Comparison of ENCODE assay signal across 1 cellular context in the genomic region with DNA sequence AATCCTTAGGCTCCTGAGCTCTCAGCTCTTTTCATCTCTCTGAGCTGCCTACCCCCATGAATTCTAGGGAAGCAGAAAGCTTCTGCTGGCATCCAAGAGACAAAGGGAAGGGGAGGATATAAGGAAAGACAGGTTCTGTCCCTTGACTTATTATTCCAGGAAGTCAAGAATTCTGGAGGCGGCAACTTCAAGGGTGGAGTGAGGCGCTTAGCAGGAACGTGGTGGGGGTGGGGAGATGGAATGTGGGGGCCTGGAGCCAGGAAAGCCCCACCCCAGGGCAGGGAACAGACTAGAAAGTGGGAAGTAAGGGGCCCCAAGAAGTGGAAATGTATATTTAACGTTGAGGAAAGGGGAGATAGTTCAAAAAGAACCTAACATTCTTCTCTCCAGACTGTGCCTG.
TF ChIP-seq lines count a peak whose summit lies in the region.

No MANE protein-coding gene starts in this region.

TF ChIP-seq in GM23338, 12 proteins besides CTCF, POLR2A, EP300 and RAD21 (continued from another document):
- TF ChIP-seq, protein P1, sequence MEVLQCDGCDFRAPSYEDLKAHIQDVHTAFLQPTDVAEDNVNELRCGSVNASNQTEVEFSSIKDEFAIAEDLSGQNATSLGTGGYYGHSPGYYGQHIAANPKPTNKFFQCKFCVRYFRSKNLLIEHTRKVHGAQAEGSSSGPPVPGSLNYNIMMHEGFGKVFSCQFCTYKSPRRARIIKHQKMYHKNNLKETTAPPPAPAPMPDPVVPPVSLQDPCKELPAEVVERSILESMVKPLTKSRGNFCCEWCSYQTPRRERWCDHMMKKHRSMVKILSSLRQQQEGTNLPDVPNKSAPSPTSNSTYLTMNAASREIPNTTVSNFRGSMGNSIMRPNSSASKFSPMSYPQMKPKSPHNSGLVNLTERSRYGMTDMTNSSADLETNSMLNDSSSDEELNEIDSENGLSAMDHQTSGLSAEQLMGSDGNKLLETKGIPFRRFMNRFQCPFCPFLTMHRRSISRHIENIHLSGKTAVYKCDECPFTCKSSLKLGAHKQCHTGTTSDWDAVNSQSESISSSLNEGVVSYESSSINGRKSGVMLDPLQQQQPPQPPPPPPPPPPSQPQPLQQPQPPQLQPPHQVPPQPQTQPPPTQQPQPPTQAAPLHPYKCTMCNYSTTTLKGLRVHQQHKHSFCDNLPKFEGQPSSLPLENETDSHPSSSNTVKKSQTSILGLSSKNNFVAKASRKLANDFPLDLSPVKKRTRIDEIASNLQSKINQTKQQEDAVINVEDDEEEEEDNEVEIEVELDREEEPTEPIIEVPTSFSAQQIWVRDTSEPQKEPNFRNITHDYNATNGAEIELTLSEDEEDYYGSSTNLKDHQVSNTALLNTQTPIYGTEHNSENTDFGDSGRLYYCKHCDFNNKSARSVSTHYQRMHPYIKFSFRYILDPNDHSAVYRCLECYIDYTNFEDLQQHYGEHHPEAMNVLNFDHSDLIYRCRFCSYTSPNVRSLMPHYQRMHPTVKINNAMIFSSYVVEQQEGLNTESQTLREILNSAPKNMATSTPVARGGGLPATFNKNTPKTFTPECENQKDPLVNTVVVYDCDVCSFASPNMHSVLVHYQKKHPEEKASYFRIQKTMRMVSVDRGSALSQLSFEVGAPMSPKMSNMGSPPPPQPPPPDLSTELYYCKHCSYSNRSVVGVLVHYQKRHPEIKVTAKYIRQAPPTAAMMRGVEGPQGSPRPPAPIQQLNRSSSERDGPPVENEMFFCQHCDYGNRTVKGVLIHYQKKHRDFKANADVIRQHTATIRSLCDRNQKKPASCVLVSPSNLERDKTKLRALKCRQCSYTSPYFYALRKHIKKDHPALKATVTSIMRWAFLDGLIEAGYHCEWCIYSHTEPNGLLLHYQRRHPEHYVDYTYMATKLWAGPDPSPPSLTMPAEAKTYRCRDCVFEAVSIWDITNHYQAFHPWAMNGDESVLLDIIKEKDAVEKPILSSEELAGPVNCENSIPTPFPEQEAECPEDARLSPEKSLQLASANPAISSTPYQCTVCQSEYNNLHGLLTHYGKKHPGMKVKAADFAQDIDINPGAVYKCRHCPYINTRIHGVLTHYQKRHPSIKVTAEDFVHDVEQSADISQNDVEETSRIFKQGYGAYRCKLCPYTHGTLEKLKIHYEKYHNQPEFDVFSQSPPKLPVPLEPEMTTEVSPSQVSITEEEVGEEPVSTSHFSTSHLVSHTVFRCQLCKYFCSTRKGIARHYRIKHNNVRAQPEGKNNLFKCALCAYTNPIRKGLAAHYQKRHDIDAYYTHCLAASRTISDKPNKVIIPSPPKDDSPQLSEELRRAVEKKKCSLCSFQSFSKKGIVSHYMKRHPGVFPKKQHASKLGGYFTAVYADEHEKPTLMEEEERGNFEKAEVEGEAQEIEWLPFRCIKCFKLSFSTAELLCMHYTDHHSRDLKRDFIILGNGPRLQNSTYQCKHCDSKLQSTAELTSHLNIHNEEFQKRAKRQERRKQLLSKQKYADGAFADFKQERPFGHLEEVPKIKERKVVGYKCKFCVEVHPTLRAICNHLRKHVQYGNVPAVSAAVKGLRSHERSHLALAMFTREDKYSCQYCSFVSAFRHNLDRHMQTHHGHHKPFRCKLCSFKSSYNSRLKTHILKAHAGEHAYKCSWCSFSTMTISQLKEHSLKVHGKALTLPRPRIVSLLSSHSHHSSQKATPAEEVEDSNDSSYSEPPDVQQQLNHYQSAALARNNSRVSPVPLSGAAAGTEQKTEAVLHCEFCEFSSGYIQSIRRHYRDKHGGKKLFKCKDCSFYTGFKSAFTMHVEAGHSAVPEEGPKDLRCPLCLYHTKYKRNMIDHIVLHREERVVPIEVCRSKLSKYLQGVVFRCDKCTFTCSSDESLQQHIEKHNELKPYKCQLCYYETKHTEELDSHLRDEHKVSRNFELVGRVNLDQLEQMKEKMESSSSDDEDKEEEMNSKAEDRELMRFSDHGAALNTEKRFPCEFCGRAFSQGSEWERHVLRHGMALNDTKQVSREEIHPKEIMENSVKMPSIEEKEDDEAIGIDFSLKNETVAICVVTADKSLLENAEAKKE (CRISPR knock-in tag; IDR thresholded peaks at IDR 0.05): no peak
- no peak for TF ChIP-seq STAT1 (IDR thresholded peaks at IDR 0.05; ENCODE audit: unreplicated experiment)
- TF ChIP-seq JUNB (IDR thresholded peaks at IDR 0.05; ENCODE audit: unreplicated experiment): no peak
- no peak for TF ChIP-seq EZH2 (IDR thresholded peaks at IDR 0.05; ENCODE audit: low read depth, unreplicated experiment)
- TF ChIP-seq, protein P2, sequence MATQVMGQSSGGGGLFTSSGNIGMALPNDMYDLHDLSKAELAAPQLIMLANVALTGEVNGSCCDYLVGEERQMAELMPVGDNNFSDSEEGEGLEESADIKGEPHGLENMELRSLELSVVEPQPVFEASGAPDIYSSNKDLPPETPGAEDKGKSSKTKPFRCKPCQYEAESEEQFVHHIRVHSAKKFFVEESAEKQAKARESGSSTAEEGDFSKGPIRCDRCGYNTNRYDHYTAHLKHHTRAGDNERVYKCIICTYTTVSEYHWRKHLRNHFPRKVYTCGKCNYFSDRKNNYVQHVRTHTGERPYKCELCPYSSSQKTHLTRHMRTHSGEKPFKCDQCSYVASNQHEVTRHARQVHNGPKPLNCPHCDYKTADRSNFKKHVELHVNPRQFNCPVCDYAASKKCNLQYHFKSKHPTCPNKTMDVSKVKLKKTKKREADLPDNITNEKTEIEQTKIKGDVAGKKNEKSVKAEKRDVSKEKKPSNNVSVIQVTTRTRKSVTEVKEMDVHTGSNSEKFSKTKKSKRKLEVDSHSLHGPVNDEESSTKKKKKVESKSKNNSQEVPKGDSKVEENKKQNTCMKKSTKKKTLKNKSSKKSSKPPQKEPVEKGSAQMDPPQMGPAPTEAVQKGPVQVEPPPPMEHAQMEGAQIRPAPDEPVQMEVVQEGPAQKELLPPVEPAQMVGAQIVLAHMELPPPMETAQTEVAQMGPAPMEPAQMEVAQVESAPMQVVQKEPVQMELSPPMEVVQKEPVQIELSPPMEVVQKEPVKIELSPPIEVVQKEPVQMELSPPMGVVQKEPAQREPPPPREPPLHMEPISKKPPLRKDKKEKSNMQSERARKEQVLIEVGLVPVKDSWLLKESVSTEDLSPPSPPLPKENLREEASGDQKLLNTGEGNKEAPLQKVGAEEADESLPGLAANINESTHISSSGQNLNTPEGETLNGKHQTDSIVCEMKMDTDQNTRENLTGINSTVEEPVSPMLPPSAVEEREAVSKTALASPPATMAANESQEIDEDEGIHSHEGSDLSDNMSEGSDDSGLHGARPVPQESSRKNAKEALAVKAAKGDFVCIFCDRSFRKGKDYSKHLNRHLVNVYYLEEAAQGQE (IDR thresholded peaks at IDR 0.05; ENCODE audit: unreplicated experiment): no peak
- TF ChIP-seq EZH2phosphoT487 (IDR thresholded peaks at IDR 0.05; ENCODE audit: unreplicated experiment): no peak
TF ChIP-seq in GM23338: peak in this region for 0.
